In the genomic region with DNA sequence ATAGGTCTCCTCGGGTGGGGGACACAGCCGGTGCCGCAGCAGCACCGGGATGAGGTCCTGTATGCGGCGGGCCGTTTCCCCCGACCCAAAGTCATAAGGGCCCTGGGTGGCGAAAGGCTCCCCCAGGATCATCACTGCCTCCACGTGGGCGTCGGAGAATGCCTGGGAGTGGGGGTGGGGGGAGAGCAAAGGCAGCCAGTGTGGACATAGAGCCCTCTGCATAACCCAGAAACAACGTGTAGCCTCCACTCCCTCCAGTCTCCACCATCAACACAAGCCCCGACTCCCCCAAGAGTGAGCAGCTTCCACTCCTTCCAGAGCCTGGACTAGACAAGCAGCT, we compare ENCODE assay signal across 14 cellular contexts. TPM values are rescaled to one million over a fixed set of nuclear protein-coding genes. Genes with fewer than 3 reads are reported as not detected.
DNase-seq lines count a peak whose midpoint lies in the region; ATAC-seq and TF ChIP-seq lines count a peak whose summit lies in the region.
"Had no signal": no experiment of that assay in that cellular context is flagged by ENCODE, and none has a peak within 500 bp of the region (broad histone marks: within the 10 kb centered on the region; RNA-seq: fewer than 3 reads in every experiment).

No MANE protein-coding gene starts in this region.

- no TSS peak for BruUV-seq in Calu3 (replicated peaks; lab: Mats Ljungman, UMichigan)

- peak overlapping the region; percentile 95 for H3K27ac ChIP-seq in HUES48 (ENCODE audit: low read depth, low read length)
- H3K27ac ChIP-seq in skeletal muscle tissue (ENCODE audit: low read depth, low read length), result peak overlapping the region; percentile 96

- H3K36me3 Mint-ChIP-seq in Calu3 (ENCODE audit: insufficient read depth, unreplicated experiment) (peaks cover 63% of the 10 kb centered on the region), endothelial cell (ENCODE audit: low read depth, unreplicated experiment) (peaks cover 3% of the 10 kb centered on the region)

- H3K9me3 Mint-ChIP-seq in Calu3 (ENCODE audit: low read depth, unreplicated experiment) (no peaks in the 10 kb centered on the region), endothelial cell (ENCODE audit: unreplicated experiment) (no peaks in the 10 kb centered on the region)
- H3K9me3 Mint-ChIP-seq: CD14-positive monocyte, mesothelial cell of epicardium had no signal

- H3K36me3 ChIP-seq in HUES48 (ENCODE audit: control insufficient read depth, insufficient read depth, low read length), result peaks cover 36% of the 10 kb centered on the region
- peaks cover 12% of the 10 kb centered on the region in 3 donors for H3K36me3 ChIP-seq in skeletal muscle tissue (ENCODE audit: control insufficient read depth in 3 of 3, insufficient read depth in 3 of 3, low read length in 3 of 3)
- H3K36me3 ChIP-seq: pancreas had no signal

- no peak for ATAC-seq in GM21717 (IDR thresholded peaks at IDR 0.05; ENCODE audit: unreplicated experiment)

- no peaks in the 10 kb centered on the region for H3K9me3 ChIP-seq in HUES48 (ENCODE audit: control insufficient read depth, insufficient read depth, low read length)
- H3K9me3 ChIP-seq in skeletal muscle tissue (ENCODE audit: control insufficient read depth in 3 of 3, low read length in 3 of 3), result no peaks in the 10 kb centered on the region
- H3K9me3 ChIP-seq: pancreas, spleen had no signal

- no peaks in the 10 kb centered on the region for H3K27me3 Mint-ChIP-seq in Calu3 (ENCODE audit: unreplicated experiment)
- peaks cover 12% of the 10 kb centered on the region for H3K27me3 Mint-ChIP-seq in endothelial cell (ENCODE audit: unreplicated experiment)

- CTCF ChIA-PET in Calu3 (lab: Charles Lee), result no interaction called here

- intact Hi-C loops in Calu3 (cut with micrococcal nuclease; ENCODE audit: unreplicated experiment), result no loop called here

- no peak overlapping the region for H3K9ac ChIP-seq in HUES48 (ENCODE audit: low read depth, low read length)
- H3K9ac ChIP-seq in skeletal muscle tissue (ENCODE audit: low read depth in 1 of 3, low read length in 3 of 3), result no peak overlapping the region

- no peaks in the 10 kb centered on the region for H3K27me3 ChIP-seq in HUES48 (ENCODE audit: control insufficient read depth, insufficient read depth, low read length)
- H3K27me3 ChIP-seq in skeletal muscle tissue (ENCODE audit: control insufficient read depth in 3 of 3, insufficient read depth in 3 of 3, low read length in 3 of 3), result no peaks in the 10 kb centered on the region
- H3K27me3 ChIP-seq: pancreas, spleen had no signal

- TF ChIP-seq CTCF in Calu3 (IDR thresholded peaks at IDR 0.05; ENCODE audit: unreplicated experiment) (no peak), endothelial cell (IDR thresholded peaks at IDR 0.05; ENCODE audit: unreplicated experiment) (no peak)

- H3K4me3 Mint-ChIP-seq in Calu3 (ENCODE audit: low read depth, unreplicated experiment), result no peak overlapping the region
- peak overlapping the region; percentile 23 for H3K4me3 Mint-ChIP-seq in endothelial cell (ENCODE audit: unreplicated experiment)

- DNase-seq in Calu3 (no peak), endothelial cell (ENCODE audit: low spot score) (no peak), HK-2 (ENCODE audit: unreplicated experiment) (no peak), dermis blood vessel endothelial cell (no peak)
- DNase-seq: NCI-H1417, NCI-H226, SHP77 treated with DMSO at 0.1 percent for 48 hours had no signal

- H3K4me3 ChIP-seq in HUES48 (ENCODE audit: low read depth, low read length) (no peak overlapping the region), skeletal muscle tissue (ENCODE audit: low read length in 3 of 3) (no peak overlapping the region)
- H3K4me3 ChIP-seq: pancreas had no signal

- peaks cover 15% of the 10 kb centered on the region for H3K4me1 ChIP-seq in HUES48 (ENCODE audit: control insufficient read depth, insufficient read depth, low read length)
- peaks cover 25 to 40% (median 34%) of the 10 kb centered on the region in 3 donors for H3K4me1 ChIP-seq in skeletal muscle tissue (ENCODE audit: control insufficient read depth in 3 of 3, insufficient read depth in 3 of 3, low read length in 3 of 3)

- H3K27ac Mint-ChIP-seq in Calu3 (ENCODE audit: unreplicated experiment), result peak overlapping the region; percentile 23
- no peak overlapping the region for H3K27ac Mint-ChIP-seq in endothelial cell (ENCODE audit: unreplicated experiment)

- no peaks in the 10 kb centered on the region for H3K4me1 Mint-ChIP-seq in Calu3 (ENCODE audit: low read depth, unreplicated experiment)
- H3K4me1 Mint-ChIP-seq in endothelial cell (ENCODE audit: unreplicated experiment), result no peaks in the 10 kb centered on the region

RNA-seq across cellular contexts. Expression of a gene that starts 1.7 kb away (rescaled TPM):
- 21.4 and 25.3 TPM in 2 replicates for total RNA-seq in Calu3 (2022)
- 10.0 TPM for total RNA-seq in endothelial cell (ENCODE audit: unreplicated experiment)
- 9.4 TPM for total RNA-seq in skeletal muscle tissue
- 27.2 and 48.0 TPM in 2 replicates for total RNA-seq in dermis blood vessel endothelial cell

RNA-seq across cellular contexts. Expression of a gene that starts 24.5 kb away (rescaled TPM):
- total RNA-seq in Calu3 (2022) (55.9 and 62.7 TPM in 2 replicates), endothelial cell (ENCODE audit: unreplicated experiment) (26.4 TPM), skeletal muscle tissue (19.3 TPM), dermis blood vessel endothelial cell (31.8 and 38.8 TPM in 2 replicates)

RNA-seq across cellular contexts. Expression of a gene that starts 24.7 kb away (rescaled TPM):
- 25.3 and 32.0 TPM in 2 replicates for total RNA-seq in Calu3 (2022)
- 12.1 TPM for total RNA-seq in endothelial cell (ENCODE audit: unreplicated experiment)
- total RNA-seq in skeletal muscle tissue, result 6.8 TPM
- total RNA-seq in dermis blood vessel endothelial cell, result 30.6 and 33.4 TPM in 2 replicates

RNA-seq across cellular contexts. Expression of a gene that starts 58.1 kb away (rescaled TPM):
- total RNA-seq in Calu3 (2022) (17.8 and 20.2 TPM in 2 replicates), endothelial cell (ENCODE audit: unreplicated experiment) (24.6 TPM), skeletal muscle tissue (under 0.01 TPM), dermis blood vessel endothelial cell (1.0 and 2.0 TPM in 2 replicates)

RNA-seq across cellular contexts. Expression of a gene that starts 58.8 kb away (rescaled TPM):
- total RNA-seq in Calu3 (2022), result 95.4 and 102 TPM in 2 replicates
- total RNA-seq in endothelial cell (ENCODE audit: unreplicated experiment), result 101 TPM
- total RNA-seq in skeletal muscle tissue, result 7.8 TPM
- 22.1 and 45.8 TPM in 2 replicates for total RNA-seq in dermis blood vessel endothelial cell
